ENCODE assay signal across 1 cellular context in genomic region chr6:30748301-30748769, GRCh38.
TF ChIP-seq lines count a peak whose summit lies in the region.

No MANE protein-coding gene starts in this region.

TF ChIP-seq in K562, 482 proteins besides CTCF, POLR2A, EP300 and RAD21:
- TF ChIP-seq ZFP1 (CRISPR knock-in tag; IDR thresholded peaks at IDR 0.05): no peak
- no peak for TF ChIP-seq FUS (optimal IDR thresholded peaks at IDR 0.05; ENCODE audit: low read depth, low read length)
- no peak for TF ChIP-seq USF1 (CRISPR knock-in tag; IDR thresholded peaks at IDR 0.05)
- TF ChIP-seq, protein P1, sequence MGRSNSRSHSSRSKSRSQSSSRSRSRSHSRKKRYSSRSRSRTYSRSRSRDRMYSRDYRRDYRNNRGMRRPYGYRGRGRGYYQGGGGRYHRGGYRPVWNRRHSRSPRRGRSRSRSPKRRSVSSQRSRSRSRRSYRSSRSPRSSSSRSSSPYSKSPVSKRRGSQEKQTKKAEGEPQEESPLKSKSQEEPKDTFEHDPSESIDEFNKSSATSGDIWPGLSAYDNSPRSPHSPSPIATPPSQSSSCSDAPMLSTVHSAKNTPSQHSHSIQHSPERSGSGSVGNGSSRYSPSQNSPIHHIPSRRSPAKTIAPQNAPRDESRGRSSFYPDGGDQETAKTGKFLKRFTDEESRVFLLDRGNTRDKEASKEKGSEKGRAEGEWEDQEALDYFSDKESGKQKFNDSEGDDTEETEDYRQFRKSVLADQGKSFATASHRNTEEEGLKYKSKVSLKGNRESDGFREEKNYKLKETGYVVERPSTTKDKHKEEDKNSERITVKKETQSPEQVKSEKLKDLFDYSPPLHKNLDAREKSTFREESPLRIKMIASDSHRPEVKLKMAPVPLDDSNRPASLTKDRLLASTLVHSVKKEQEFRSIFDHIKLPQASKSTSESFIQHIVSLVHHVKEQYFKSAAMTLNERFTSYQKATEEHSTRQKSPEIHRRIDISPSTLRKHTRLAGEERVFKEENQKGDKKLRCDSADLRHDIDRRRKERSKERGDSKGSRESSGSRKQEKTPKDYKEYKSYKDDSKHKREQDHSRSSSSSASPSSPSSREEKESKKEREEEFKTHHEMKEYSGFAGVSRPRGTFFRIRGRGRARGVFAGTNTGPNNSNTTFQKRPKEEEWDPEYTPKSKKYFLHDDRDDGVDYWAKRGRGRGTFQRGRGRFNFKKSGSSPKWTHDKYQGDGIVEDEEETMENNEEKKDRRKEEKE (IDR thresholded peaks at IDR 0.05; ENCODE audit: borderline replicate concordance in 1 of 2, control insufficient read depth in 1 of 2, low read depth in 2 of 2, low read length in 1 of 2): no peak
- TF ChIP-seq RBM34 (IDR thresholded peaks at IDR 0.05; ENCODE audit: borderline replicate concordance, insufficient read depth, low read length): no peak
- no peak for TF ChIP-seq NELFE (IDR thresholded peaks at IDR 0.05; ENCODE audit: insufficient read depth, insufficient read length)
- no peak for TF ChIP-seq ZNF174 (CRISPR knock-in tag; IDR thresholded peaks at IDR 0.05)
- TF ChIP-seq SREBF1 (IDR thresholded peaks at IDR 0.05; ENCODE audit: borderline replicate concordance, low read depth, low read length): no peak
- no peak for TF ChIP-seq JUNB (CRISPR knock-in tag; conservative IDR thresholded peaks at IDR 0.05)
- no peak for TF ChIP-seq NEUROD1 (IDR thresholded peaks at IDR 0.05; ENCODE audit: borderline replicate concordance, low read depth, low read length, partially characterized antibody)
- TF ChIP-seq ARID1B (IDR thresholded peaks at IDR 0.05): no peak
- no peak for TF ChIP-seq CC2D1A (IDR thresholded peaks at IDR 0.05)
